In the genomic region with DNA sequence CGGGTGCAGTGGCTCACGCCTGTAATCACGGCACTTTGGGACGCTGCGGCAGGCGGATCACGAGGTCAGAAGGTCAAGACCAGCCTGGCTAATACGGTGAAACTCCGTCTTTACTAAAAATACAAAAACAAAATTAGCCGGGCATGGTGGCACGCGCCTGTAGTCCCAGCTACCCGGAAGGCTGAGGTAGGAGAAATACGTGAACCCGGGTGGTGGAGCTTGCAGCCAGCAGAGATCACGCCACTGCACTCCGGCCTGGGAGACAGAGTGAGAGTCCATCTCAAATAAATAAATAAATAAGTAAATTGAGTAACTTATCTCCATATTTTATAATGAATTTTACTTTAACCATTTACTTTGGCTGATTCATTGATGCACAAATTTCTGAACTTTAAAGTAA, we compare ENCODE assay signal across 1 cellular context.
TF ChIP-seq lines count a peak whose summit lies in the region.

No MANE protein-coding gene starts in this region.

TF ChIP-seq in GM23338, 12 proteins besides CTCF, POLR2A, EP300 and RAD21 (continued from another document):
- TF ChIP-seq, protein P1, sequence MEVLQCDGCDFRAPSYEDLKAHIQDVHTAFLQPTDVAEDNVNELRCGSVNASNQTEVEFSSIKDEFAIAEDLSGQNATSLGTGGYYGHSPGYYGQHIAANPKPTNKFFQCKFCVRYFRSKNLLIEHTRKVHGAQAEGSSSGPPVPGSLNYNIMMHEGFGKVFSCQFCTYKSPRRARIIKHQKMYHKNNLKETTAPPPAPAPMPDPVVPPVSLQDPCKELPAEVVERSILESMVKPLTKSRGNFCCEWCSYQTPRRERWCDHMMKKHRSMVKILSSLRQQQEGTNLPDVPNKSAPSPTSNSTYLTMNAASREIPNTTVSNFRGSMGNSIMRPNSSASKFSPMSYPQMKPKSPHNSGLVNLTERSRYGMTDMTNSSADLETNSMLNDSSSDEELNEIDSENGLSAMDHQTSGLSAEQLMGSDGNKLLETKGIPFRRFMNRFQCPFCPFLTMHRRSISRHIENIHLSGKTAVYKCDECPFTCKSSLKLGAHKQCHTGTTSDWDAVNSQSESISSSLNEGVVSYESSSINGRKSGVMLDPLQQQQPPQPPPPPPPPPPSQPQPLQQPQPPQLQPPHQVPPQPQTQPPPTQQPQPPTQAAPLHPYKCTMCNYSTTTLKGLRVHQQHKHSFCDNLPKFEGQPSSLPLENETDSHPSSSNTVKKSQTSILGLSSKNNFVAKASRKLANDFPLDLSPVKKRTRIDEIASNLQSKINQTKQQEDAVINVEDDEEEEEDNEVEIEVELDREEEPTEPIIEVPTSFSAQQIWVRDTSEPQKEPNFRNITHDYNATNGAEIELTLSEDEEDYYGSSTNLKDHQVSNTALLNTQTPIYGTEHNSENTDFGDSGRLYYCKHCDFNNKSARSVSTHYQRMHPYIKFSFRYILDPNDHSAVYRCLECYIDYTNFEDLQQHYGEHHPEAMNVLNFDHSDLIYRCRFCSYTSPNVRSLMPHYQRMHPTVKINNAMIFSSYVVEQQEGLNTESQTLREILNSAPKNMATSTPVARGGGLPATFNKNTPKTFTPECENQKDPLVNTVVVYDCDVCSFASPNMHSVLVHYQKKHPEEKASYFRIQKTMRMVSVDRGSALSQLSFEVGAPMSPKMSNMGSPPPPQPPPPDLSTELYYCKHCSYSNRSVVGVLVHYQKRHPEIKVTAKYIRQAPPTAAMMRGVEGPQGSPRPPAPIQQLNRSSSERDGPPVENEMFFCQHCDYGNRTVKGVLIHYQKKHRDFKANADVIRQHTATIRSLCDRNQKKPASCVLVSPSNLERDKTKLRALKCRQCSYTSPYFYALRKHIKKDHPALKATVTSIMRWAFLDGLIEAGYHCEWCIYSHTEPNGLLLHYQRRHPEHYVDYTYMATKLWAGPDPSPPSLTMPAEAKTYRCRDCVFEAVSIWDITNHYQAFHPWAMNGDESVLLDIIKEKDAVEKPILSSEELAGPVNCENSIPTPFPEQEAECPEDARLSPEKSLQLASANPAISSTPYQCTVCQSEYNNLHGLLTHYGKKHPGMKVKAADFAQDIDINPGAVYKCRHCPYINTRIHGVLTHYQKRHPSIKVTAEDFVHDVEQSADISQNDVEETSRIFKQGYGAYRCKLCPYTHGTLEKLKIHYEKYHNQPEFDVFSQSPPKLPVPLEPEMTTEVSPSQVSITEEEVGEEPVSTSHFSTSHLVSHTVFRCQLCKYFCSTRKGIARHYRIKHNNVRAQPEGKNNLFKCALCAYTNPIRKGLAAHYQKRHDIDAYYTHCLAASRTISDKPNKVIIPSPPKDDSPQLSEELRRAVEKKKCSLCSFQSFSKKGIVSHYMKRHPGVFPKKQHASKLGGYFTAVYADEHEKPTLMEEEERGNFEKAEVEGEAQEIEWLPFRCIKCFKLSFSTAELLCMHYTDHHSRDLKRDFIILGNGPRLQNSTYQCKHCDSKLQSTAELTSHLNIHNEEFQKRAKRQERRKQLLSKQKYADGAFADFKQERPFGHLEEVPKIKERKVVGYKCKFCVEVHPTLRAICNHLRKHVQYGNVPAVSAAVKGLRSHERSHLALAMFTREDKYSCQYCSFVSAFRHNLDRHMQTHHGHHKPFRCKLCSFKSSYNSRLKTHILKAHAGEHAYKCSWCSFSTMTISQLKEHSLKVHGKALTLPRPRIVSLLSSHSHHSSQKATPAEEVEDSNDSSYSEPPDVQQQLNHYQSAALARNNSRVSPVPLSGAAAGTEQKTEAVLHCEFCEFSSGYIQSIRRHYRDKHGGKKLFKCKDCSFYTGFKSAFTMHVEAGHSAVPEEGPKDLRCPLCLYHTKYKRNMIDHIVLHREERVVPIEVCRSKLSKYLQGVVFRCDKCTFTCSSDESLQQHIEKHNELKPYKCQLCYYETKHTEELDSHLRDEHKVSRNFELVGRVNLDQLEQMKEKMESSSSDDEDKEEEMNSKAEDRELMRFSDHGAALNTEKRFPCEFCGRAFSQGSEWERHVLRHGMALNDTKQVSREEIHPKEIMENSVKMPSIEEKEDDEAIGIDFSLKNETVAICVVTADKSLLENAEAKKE (CRISPR knock-in tag; IDR thresholded peaks at IDR 0.05) = no peak
- TF ChIP-seq, protein P2, sequence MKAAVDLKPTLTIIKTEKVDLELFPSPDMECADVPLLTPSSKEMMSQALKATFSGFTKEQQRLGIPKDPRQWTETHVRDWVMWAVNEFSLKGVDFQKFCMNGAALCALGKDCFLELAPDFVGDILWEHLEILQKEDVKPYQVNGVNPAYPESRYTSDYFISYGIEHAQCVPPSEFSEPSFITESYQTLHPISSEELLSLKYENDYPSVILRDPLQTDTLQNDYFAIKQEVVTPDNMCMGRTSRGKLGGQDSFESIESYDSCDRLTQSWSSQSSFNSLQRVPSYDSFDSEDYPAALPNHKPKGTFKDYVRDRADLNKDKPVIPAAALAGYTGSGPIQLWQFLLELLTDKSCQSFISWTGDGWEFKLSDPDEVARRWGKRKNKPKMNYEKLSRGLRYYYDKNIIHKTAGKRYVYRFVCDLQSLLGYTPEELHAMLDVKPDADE (IDR thresholded peaks at IDR 0.05) = no peak
- TF ChIP-seq EZH2 (IDR thresholded peaks at IDR 0.05; ENCODE audit: low read depth, unreplicated experiment) = no peak
TF ChIP-seq in GM23338: peak in this region for 0.
